Comparison of ENCODE assay signal across 20 cellular contexts in the genomic region with DNA sequence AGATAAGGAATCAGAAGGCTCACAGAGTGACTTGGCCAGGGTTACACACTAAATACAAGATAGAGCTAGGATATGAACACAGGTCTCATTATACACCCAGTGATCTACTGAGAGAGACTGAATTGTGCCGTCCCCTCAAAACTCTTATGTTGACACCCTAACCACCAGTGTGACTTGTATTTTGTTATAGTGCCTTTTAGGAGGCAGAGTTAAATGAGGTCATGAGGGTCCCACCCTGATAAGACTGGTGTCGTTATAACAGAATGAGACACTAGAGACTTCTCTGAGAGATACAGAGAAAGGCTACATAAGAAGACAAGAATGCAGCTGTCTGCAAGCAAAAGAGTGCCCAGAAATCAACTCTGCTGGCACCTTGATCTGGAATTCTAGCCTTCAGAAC. TPM values are rescaled to one million over a fixed set of nuclear protein-coding genes. Genes with fewer than 3 reads are reported as not detected.
DNase-seq lines count a peak whose midpoint lies in the region; ATAC-seq and TF ChIP-seq lines count a peak whose summit lies in the region.
"Had no signal": no experiment of that assay in that cellular context is flagged by ENCODE, and none has a peak within 500 bp of the region (broad histone marks: within the 10 kb centered on the region; RNA-seq: fewer than 3 reads in every experiment).

No MANE protein-coding gene starts in this region.

- H3K79me2 ChIP-seq in trophoblast cell (ENCODE audit: control insufficient read depth, insufficient read depth, low read length, poor library complexity), result peaks cover 4% of the 10 kb centered on the region

- H3K18ac ChIP-seq in trophoblast cell (ENCODE audit: low read length), result no peak overlapping the region

- H2BK120ac ChIP-seq in trophoblast cell (ENCODE audit: insufficient read depth, low read length, poor library complexity), result no peak overlapping the region

- no peaks in the 10 kb centered on the region for H3K27me3 Mint-ChIP-seq in activated CD4-positive, alpha-beta T cell treated with anti-CD3 and anti-CD28 coated beads, Interleukin-2, amount 10 ng/mL, durations not matched to agents 24 days and 14 days
- no peaks in the 10 kb centered on the region for H3K27me3 Mint-ChIP-seq in stimulated activated naive CD8-positive, alpha-beta T cell treated with anti-CD3 and anti-CD28 coated beads, Interleukin-15, amount 100 ng/mL, for 72 hours
- H3K27me3 Mint-ChIP-seq: B cell; CD4-positive, alpha-beta memory T cell had no signal

- H4K8ac ChIP-seq in trophoblast cell (ENCODE audit: low read depth, low read length), result no peak overlapping the region

- no peak overlapping the region for H2BK5ac ChIP-seq in trophoblast cell (ENCODE audit: low read depth, low read length, poor library complexity)

- no peak overlapping the region for H3K23ac ChIP-seq in trophoblast cell (ENCODE audit: low read length)

- no peak overlapping the region for H2AFZ ChIP-seq in trophoblast cell (ENCODE audit: insufficient read depth, low read length, poor library complexity)
- H2AFZ ChIP-seq: PC-9 had no signal

- H3K4me1 ChIP-seq in trophoblast cell (ENCODE audit: control insufficient read depth in 1 of 2, insufficient read depth in 2 of 2, low read length in 2 of 2), result no peaks in the 10 kb centered on the region

- H3K4me3 ChIP-seq in fibroblast of the aortic adventitia (ENCODE audit: low read depth, low read length) (no peak overlapping the region), trophoblast cell (ENCODE audit: low read depth, low read length) (no peak overlapping the region)
- H3K4me3 ChIP-seq: PC-9 had no signal

- no peak overlapping the region for H2AK5ac ChIP-seq in trophoblast cell (ENCODE audit: low read length)

- H3K4me1 Mint-ChIP-seq in activated CD4-positive, alpha-beta T cell treated with anti-CD3 and anti-CD28 coated beads, Interleukin-2, amount 10 ng/mL, durations not matched to agents 24 days and 14 days, result peaks cover 37% of the 10 kb centered on the region
- peaks cover 85% of the 10 kb centered on the region for H3K4me1 Mint-ChIP-seq in stimulated activated naive CD8-positive, alpha-beta T cell treated with anti-CD3 and anti-CD28 coated beads, Interleukin-15, amount 100 ng/mL, for 72 hours

- intact Hi-C loops in activated CD4-positive, alpha-beta T cell treated with anti-CD3 and anti-CD28 coated beads, Interleukin-2, amount 10 ng/mL, durations not matched to agents 24 days and 14 days (cut with micrococcal nuclease), result no loop called here

- no peak overlapping the region for H4K12ac ChIP-seq in trophoblast cell (ENCODE audit: low read depth, low read length)

- H3K9ac ChIP-seq in trophoblast cell (ENCODE audit: low read length), result no peak overlapping the region

- no peaks in the 10 kb centered on the region for H3K27me3 ChIP-seq in trophoblast cell (ENCODE audit: insufficient read depth, low read length)

- peaks cover 0 to 1% of the 10 kb centered on the region in 2 experiments for H3K36me3 ChIP-seq in trophoblast cell (ENCODE audit: control insufficient read depth in 1 of 2, insufficient read depth in 2 of 2, low read length in 2 of 2)

- no peak overlapping the region for H2BK12ac ChIP-seq in trophoblast cell (ENCODE audit: low read length)

- H3K36me3 Mint-ChIP-seq in activated CD4-positive, alpha-beta T cell treated with anti-CD3 and anti-CD28 coated beads, Interleukin-2, amount 10 ng/mL, durations not matched to agents 24 days and 14 days (ENCODE audit: low read depth), result peaks cover 19% of the 10 kb centered on the region

- H3K27ac Mint-ChIP-seq in activated CD4-positive, alpha-beta T cell treated with anti-CD3 and anti-CD28 coated beads, Interleukin-2, amount 10 ng/mL, durations not matched to agents 24 days and 14 days, result no peak overlapping the region
- no peak overlapping the region for H3K27ac Mint-ChIP-seq in stimulated activated naive CD8-positive, alpha-beta T cell treated with anti-CD3 and anti-CD28 coated beads, Interleukin-15, amount 100 ng/mL, for 72 hours
- H3K27ac Mint-ChIP-seq: B cell had no signal

- peak overlapping the region; percentile 33 for H3K4ac ChIP-seq in trophoblast cell (ENCODE audit: low read depth, low read length)

- H3K14ac ChIP-seq in trophoblast cell (ENCODE audit: low read length), result no peak overlapping the region

- TF ChIP-seq CTCF in fibroblast of the aortic adventitia (IDR thresholded peaks at IDR 0.05; ENCODE audit: insufficient read depth, low read length), result no peak

- WGBS in trophoblast cell (ENCODE audit: extremely low coverage, insufficient coverage, insufficient read length), result no CpG with 5 or more reads among the region's 2 CpGs

- no peaks in the 10 kb centered on the region for H3K9me3 ChIP-seq in trophoblast cell (ENCODE audit: insufficient read depth, low read depth, low read length)

- H4K91ac ChIP-seq in trophoblast cell (ENCODE audit: low read depth, low read length), result no peak overlapping the region

- H3K4me2 ChIP-seq in trophoblast cell (ENCODE audit: low read length), result no peak overlapping the region
- H3K4me2 ChIP-seq: PC-9 had no signal

- DNase-seq in activated CD4-positive, alpha-beta T cell treated with anti-CD3 and anti-CD28 coated beads, Interleukin-2, amount 10 ng/mL, durations not matched to agents 24 days and 14 days, result peak; percentile 33
- no peak for DNase-seq in activated CD4-positive, alpha-beta T cell treated with anti-CD3 and anti-CD28 coated beads for 1 hour
- DNase-seq in HUDEP-2 (lab: John Stamatoyannopoulos, UW; ENCODE audit: unreplicated experiment in 76 of 76) (peak in 51 of 76 experiments; percentile 10 to 87 (median 57)), fibroblast of the aortic adventitia (ENCODE audit: low read depth) (peak; percentile 22), trophoblast cell (no peak), midbrain (lab: John Stamatoyannopoulos, UW) (no peak), HK-2 (ENCODE audit: unreplicated experiment) (no peak)
- DNase-seq in stimulated activated naive CD8-positive, alpha-beta T cell treated with anti-CD3 and anti-CD28 coated beads, Interleukin-15, amount 100 ng/mL, for 72 hours, result no peak
- DNase-seq: CD4-positive, alpha-beta memory T cell; DMS79; HCEC 1CT; KG1; NCI-H1048; NCI-H1436 treated with DMSO at 0.1 percent for 48 hours; NCI-H2029 treated with DMSO at 0.1 percent for 48 hours; NCI-H2171 treated with DMSO at 0.1 percent for 48 hours; NCI-H774; PC-9 had no signal

- H3K9me3 Mint-ChIP-seq in activated CD4-positive, alpha-beta T cell treated with anti-CD3 and anti-CD28 coated beads, Interleukin-2, amount 10 ng/mL, durations not matched to agents 24 days and 14 days, result no peaks in the 10 kb centered on the region
- no peaks in the 10 kb centered on the region for H3K9me3 Mint-ChIP-seq in stimulated activated naive CD8-positive, alpha-beta T cell treated with anti-CD3 and anti-CD28 coated beads, Interleukin-15, amount 100 ng/mL, for 72 hours
- H3K9me3 Mint-ChIP-seq: CD4-positive, alpha-beta memory T cell had no signal

- ATAC-seq in stimulated activated naive CD8-positive, alpha-beta T cell treated with anti-CD3 and anti-CD28 coated beads, Interleukin-15, amount 100 ng/mL, for 72 hours, result no peak

- no peaks in the 10 kb centered on the region for H3K79me1 ChIP-seq in trophoblast cell (ENCODE audit: low read length)

- H3K27ac ChIP-seq in trophoblast cell (ENCODE audit: low read depth, low read length), result no peak overlapping the region
- H3K27ac ChIP-seq: 22Rv1, PC-9 had no signal

- no peak overlapping the region for H3K4me3 Mint-ChIP-seq in activated CD4-positive, alpha-beta T cell treated with anti-CD3 and anti-CD28 coated beads, Interleukin-2, amount 10 ng/mL, durations not matched to agents 24 days and 14 days
- no peak overlapping the region for H3K4me3 Mint-ChIP-seq in stimulated activated naive CD8-positive, alpha-beta T cell treated with anti-CD3 and anti-CD28 coated beads, Interleukin-15, amount 100 ng/mL, for 72 hours
- H3K4me3 Mint-ChIP-seq: B cell; CD4-positive, alpha-beta memory T cell had no signal

RNA-seq across cellular contexts. Expression of a gene that starts 12.6 kb away (rescaled TPM):
- 78.4 and 79.4 TPM in 2 replicates for total RNA-seq in activated CD4-positive, alpha-beta T cell treated with anti-CD3 and anti-CD28 coated beads, Interleukin-2, amount 10 ng/mL, durations not matched to agents 24 days and 14 days
- total RNA-seq in fibroblast of the aortic adventitia (ENCODE audit: low replicate concordance), result 31.6 and 47.3 TPM in 2 replicates
- 53.7 and 54.8 TPM in 2 replicates for polyA plus RNA-seq in trophoblast cell (2013)

Comparison
In these comparisons a context has a peak if more than half of its experiments do, and no peak if none do; other contexts are left out.
1. DNase-seq: peak in activated CD4-positive, alpha-beta T cell treated with anti-CD3 and anti-CD28 coated beads, Interleukin-2, amount 10 ng/mL, durations not matched to agents 24 days and 14 days (single experiment), HUDEP-2 (51 of 76) and fibroblast of the aortic adventitia (single experiment); none in activated CD4-positive, alpha-beta T cell treated with anti-CD3 and anti-CD28 coated beads for 1 hour (single experiment), trophoblast cell (0 of 2), midbrain (single experiment), HK-2 (single experiment) and stimulated activated naive CD8-positive, alpha-beta T cell treated with anti-CD3 and anti-CD28 coated beads, Interleukin-15, amount 100 ng/mL, for 72 hours (0 of 2).